23 cellular contexts compared by ENCODE assay signal in genomic region chr2:3532941-3533340, GRCh38. TPM values are rescaled to one million over a fixed set of nuclear protein-coding genes. Genes with fewer than 3 reads are reported as not detected.
DNase-seq lines count a peak whose midpoint lies in the region; ATAC-seq and TF ChIP-seq lines count a peak whose summit lies in the region.
"Had no signal": no experiment of that assay in that cellular context is flagged by ENCODE, and none has a peak within 500 bp of the region (broad histone marks: within the 10 kb centered on the region; RNA-seq: fewer than 3 reads in every experiment).

No MANE protein-coding gene starts in this region.

- no peak overlapping the region for H2BK15ac ChIP-seq in neuronal stem cell (ENCODE audit: low read length)

- H3K4ac ChIP-seq in neuronal stem cell (ENCODE audit: low read length): no peak overlapping the region

- H3K9me3 ChIP-seq in heart right ventricle: no peaks in the 10 kb centered on the region
- peaks cover 0 to 3% of the 10 kb centered on the region in 2 donors for H3K9me3 ChIP-seq in neuronal stem cell (replicated peaks in 1 of 2; ENCODE audit: control insufficient read depth in 2 of 2, insufficient read depth in 1 of 2, low read depth in 1 of 2, low read length in 2 of 2)
- H3K9me3 ChIP-seq in T-helper 17 cell (ENCODE audit: control insufficient read depth, low read length, poor library complexity, severe bottlenecking): no peaks in the 10 kb centered on the region
- H3K9me3 ChIP-seq: Caco-2, MG63 had no signal

- no peak overlapping the region for H3K4me3 Mint-ChIP-seq in T-helper 17 cell
- H3K4me3 Mint-ChIP-seq: CD4-positive, alpha-beta T cell; GM23338; IgD-negative memory B cell had no signal

- H3K23ac ChIP-seq in neuronal stem cell (ENCODE audit: low read depth, low read length, poor library complexity): no peak overlapping the region

- 69 to 80% methylated on average over 12 of the region's 12 CpGs for WGBS in heart right ventricle, 2 donors
- WGBS in neuronal stem cell (ENCODE audit: extremely low coverage in 2 of 2, insufficient read length in 2 of 2, insufficient replicate concordance in 1 of 2), 2 donors: no CpG with 5 or more reads among the region's 12 CpGs

- H3K4me1 Mint-ChIP-seq in T-helper 17 cell: peaks cover 6% of the 10 kb centered on the region

- TF ChIP-seq CTCF in heart right ventricle (IDR thresholded peaks at IDR 0.05) (no peak), brain microvascular endothelial cell (IDR thresholded peaks at IDR 0.05; ENCODE audit: low read depth, low read length, missing control alignments) (no peak)

- H3K27me3 Mint-ChIP-seq in T-helper 17 cell: no peaks in the 10 kb centered on the region
- H3K27me3 Mint-ChIP-seq: CD4-positive, alpha-beta T cell; IgD-negative memory B cell had no signal

- no peak overlapping the region for H2BK12ac ChIP-seq in neuronal stem cell (ENCODE audit: low read length)

- ATAC-seq in Right ventricle myocardium superior (ENCODE audit: poor library complexity) (peak; percentile 48), Right ventricle myocardium inferior (no peak), heart right ventricle (peak in 2 of 8 donors; percentile 14 to 24), T-helper 17 cell (no peak)
- ATAC-seq: GM23338 had no signal

- H3K18ac ChIP-seq in neuronal stem cell (ENCODE audit: low read length): no peak overlapping the region

- H4K91ac ChIP-seq in neuronal stem cell (ENCODE audit: low read depth, low read length, poor library complexity): no peak overlapping the region

- H3K4me1 ChIP-seq in heart right ventricle: peaks cover 4 to 45% (median 22%) of the 10 kb centered on the region in 9 donors
- H3K4me1 ChIP-seq in neuronal stem cell (ENCODE audit: control insufficient read depth in 2 of 2, insufficient read depth in 1 of 2, low read depth in 1 of 2, low read length in 2 of 2): peaks cover 1 to 14% of the 10 kb centered on the region in 2 donors

- peak overlapping the region in 9 of 10 donors; percentile 4 to 44 (median 34) for H3K4me3 ChIP-seq in heart right ventricle
- no peak overlapping the region for H3K4me3 ChIP-seq in neuronal stem cell (ENCODE audit: low read length in 2 of 2)
- H3K4me3 ChIP-seq in brain microvascular endothelial cell (ENCODE audit: low read depth, low read length): no peak overlapping the region
- H3K4me3 ChIP-seq: GM23338, MG63 had no signal

- no peaks in the 10 kb centered on the region for H3K36me3 Mint-ChIP-seq in T-helper 17 cell (ENCODE audit: low read depth)
- H3K36me3 Mint-ChIP-seq: IgD-negative memory B cell had no signal

- peak overlapping the region in 9 of 10 donors; percentile 59 to 97 (median 67) for H3K27ac ChIP-seq in heart right ventricle
- H3K27ac ChIP-seq in neuronal stem cell (replicated peaks; ENCODE audit: low read length): no peak overlapping the region
- no peak overlapping the region for H3K27ac ChIP-seq in brain microvascular endothelial cell

- H2AFZ ChIP-seq in neuronal stem cell (ENCODE audit: low read length): peak overlapping the region; percentile 32
- H2AFZ ChIP-seq: GM23338 had no signal

- no peak overlapping the region for H3K27ac Mint-ChIP-seq in T-helper 17 cell
- H3K27ac Mint-ChIP-seq: CD4-positive, alpha-beta T cell; GM23338; IgD-negative memory B cell had no signal

- no peak overlapping the region for H2BK120ac ChIP-seq in neuronal stem cell (ENCODE audit: low read depth, low read length)

- H2AK5ac ChIP-seq in neuronal stem cell (ENCODE audit: low read depth, low read length): no peak overlapping the region

- no peak overlapping the region for H2BK5ac ChIP-seq in neuronal stem cell (ENCODE audit: low read length)

- no peak overlapping the region for H3K14ac ChIP-seq in neuronal stem cell (ENCODE audit: low read length)

- H3K27me3 ChIP-seq in heart right ventricle: no peaks in the 10 kb centered on the region
- H3K27me3 ChIP-seq in neuronal stem cell (ENCODE audit: control insufficient read depth in 3 of 3, insufficient read depth in 3 of 3, low read depth in 1 of 3, low read length in 3 of 3): peaks cover 0 to 1% (median 0%) of the 10 kb centered on the region in 3 experiments
- no peaks in the 10 kb centered on the region for H3K27me3 ChIP-seq in brain microvascular endothelial cell (replicated peaks)
- H3K27me3 ChIP-seq: MG63 had no signal

- H3K36me3 ChIP-seq in heart right ventricle (peaks cover 0 to 34% (median 0%) of the 10 kb centered on the region in 9 donors), neuronal stem cell (replicated peaks in 1 of 2; ENCODE audit: control insufficient read depth in 2 of 2, insufficient read depth in 2 of 2, low read length in 2 of 2) (peaks cover 1 to 8% of the 10 kb centered on the region in 2 donors), brain microvascular endothelial cell (replicated peaks) (no peaks in the 10 kb centered on the region)
- H3K36me3 ChIP-seq: MG63 had no signal

- intact Hi-C loops in Right ventricle myocardium superior (cut with DNase I): no loop called here
- intact Hi-C loops in Right ventricle myocardium inferior (cut with DNase I): no loop called here
- intact Hi-C loops in heart right ventricle (cut with DNase I): no loop called here

- no peak overlapping the region for H3K9ac ChIP-seq in neuronal stem cell (ENCODE audit: low read depth, low read length, poor library complexity)

- in situ Hi-C loops in brain microvascular endothelial cell (cut with HindIII; ENCODE audit: low pct_ligation_motif_present, low sequenced_read_pairs): no loop called here

- H3K4me2 ChIP-seq in neuronal stem cell (ENCODE audit: insufficient read depth, low read length, poor library complexity, severe bottlenecking): no peak overlapping the region
- H3K4me2 ChIP-seq: GM23338 had no signal

- no peak overlapping the region for H4K8ac ChIP-seq in neuronal stem cell (ENCODE audit: low read depth, low read length)

- no peaks in the 10 kb centered on the region for H3K79me1 ChIP-seq in neuronal stem cell (ENCODE audit: low read depth, low read length)

- DNase-seq in Right ventricle myocardium superior (no peak), Right ventricle myocardium inferior (ENCODE audit: missing footprints) (no peak), heart right ventricle (peak in 1 of 2 donors; percentile 26), neuronal stem cell (ENCODE audit: low spot score) (no peak), OCI-M2 (lab: John Stamatoyannopoulos, UW; ENCODE audit: unreplicated experiment) (no peak), brain microvascular endothelial cell (no peak), T-helper 17 cell (no peak), hippocampal formation (lab: John Stamatoyannopoulos, UW) (no peak)
- DNase-seq: Caco-2; CD4-positive, alpha-beta T cell; DMS153; GDM1; HCEC 1CT; Karpas-422; MG63; NCI-H1092; NCI-H1436 treated with DMSO at 0.1 percent for 48 hours; NCI-H2029 treated with DMSO at 0.1 percent for 48 hours; NCI-H2171; NCI-H526 treated with DMSO at 0.1 percent for 48 hours; SHP77 treated with DMSO at 0.1 percent for 48 hours had no signal

RNA-seq across cellular contexts. Expression of gene ADI1, which starts 13.6 kb away (rescaled TPM):
- total RNA-seq in Right ventricle myocardium superior (141 TPM), Right ventricle myocardium inferior (160 TPM), heart right ventricle (100 to 1,000 TPM; 100 to 204 (median 175) TPM), T-helper 17 cell (10 to 100 TPM; 27.0 to 33.0 TPM)
- polyA plus RNA-seq in heart right ventricle: 100 to 1,000 TPM in 1 of 2 donors, 10 to 100 TPM in 1; 49.2 to 126 TPM
- 23.7 TPM for polyA plus RNA-seq in neuronal stem cell (2013, experiment 1 of 2)
- polyA plus RNA-seq in neuronal stem cell (2013, experiment 2 of 2): 23.8 TPM

RNA-seq across cellular contexts. Expression of gene RNASEH1, which starts 25.2 kb away (rescaled TPM):
- total RNA-seq in Right ventricle myocardium superior (20.8 TPM), Right ventricle myocardium inferior (20.9 TPM), heart right ventricle (10 to 100 TPM; 17.3 to 24.0 (median 19.9) TPM), T-helper 17 cell (10 to 100 TPM; 25.9 to 32.9 TPM)
- polyA plus RNA-seq in heart right ventricle: 10 to 100 TPM in 1 of 2 donors, 1 to 10 TPM in 1; 8.7 to 15.3 TPM
- polyA plus RNA-seq in neuronal stem cell (2013, experiment 1 of 2): 19.0 TPM
- polyA plus RNA-seq in neuronal stem cell (2013, experiment 2 of 2): 19.4 TPM

RNA-seq across cellular contexts. Expression of gene RPS7, which starts 42.1 kb away (rescaled TPM):
- total RNA-seq in Right ventricle myocardium superior: 570 TPM
- total RNA-seq in Right ventricle myocardium inferior: 657 TPM
- 100 to 1,000 TPM; 446 to 663 (median 505) TPM for total RNA-seq in heart right ventricle
- 1,000 to 10,000 TPM; 1,343 to 1,956 TPM for polyA plus RNA-seq in heart right ventricle
- 4,775 TPM for polyA plus RNA-seq in neuronal stem cell (2013, experiment 1 of 2)
- 4,899 TPM for polyA plus RNA-seq in neuronal stem cell (2013, experiment 2 of 2)
- 1,000 to 10,000 TPM; 1,710 to 1,803 TPM for total RNA-seq in T-helper 17 cell

Comparison
In these comparisons a context has a peak if more than half of its experiments do, and no peak if none do; other contexts are left out.
1. H3K27ac ChIP-seq: peak in heart right ventricle (9 of 10); none in neuronal stem cell (single experiment) and brain microvascular endothelial cell (single experiment).
2. H3K4me3 ChIP-seq: peak in heart right ventricle (9 of 10); none in neuronal stem cell (0 of 2) and brain microvascular endothelial cell (single experiment).